Comparison of ENCODE assay signal across 2 cellular contexts in genomic region chr6:83311231-83311630, GRCh38.
TF ChIP-seq lines count a peak whose summit lies in the region.

No MANE protein-coding gene starts in this region.

TF ChIP-seq in WTC11, 78 proteins besides CTCF, POLR2A, EP300 and RAD21 (continued from another document):
- TF ChIP-seq AR (CRISPR knock-in tag; IDR thresholded peaks at IDR 0.05) (no peak), GRHL2 (CRISPR knock-in tag; IDR thresholded peaks at IDR 0.05; ENCODE audit: insufficient replicate concordance, severe bottlenecking) (no peak), FOXJ3 (CRISPR knock-in tag; IDR thresholded peaks at IDR 0.05; ENCODE audit: borderline replicate concordance) (no peak), FOXP1 (CRISPR knock-in tag; IDR thresholded peaks at IDR 0.05; ENCODE audit: borderline replicate concordance) (no peak), ZNF416 (CRISPR knock-in tag; IDR thresholded peaks at IDR 0.05) (no peak), PRRX2 (CRISPR knock-in tag; IDR thresholded peaks at IDR 0.05) (no peak), MYBL2 (CRISPR knock-in tag; IDR thresholded peaks at IDR 0.05) (no peak), ZNF317 (CRISPR knock-in tag; IDR thresholded peaks at IDR 0.05; ENCODE audit: borderline replicate concordance, low read depth) (no peak), ZNF281 (CRISPR knock-in tag; IDR thresholded peaks at IDR 0.05) (no peak)

TF ChIP-seq in GM23338, 12 proteins besides CTCF, POLR2A, EP300 and RAD21 (continued from another document):
- TF ChIP-seq EZH2phosphoT487 (IDR thresholded peaks at IDR 0.05; ENCODE audit: unreplicated experiment) = no peak
- TF ChIP-seq ZNF331 (CRISPR knock-in tag; IDR thresholded peaks at IDR 0.05; ENCODE audit: low read depth) = no peak
- TF ChIP-seq REST (IDR thresholded peaks at IDR 0.05; ENCODE audit: unreplicated experiment) = no peak
- TF ChIP-seq JUNB (IDR thresholded peaks at IDR 0.05; ENCODE audit: unreplicated experiment) = no peak
